19 cellular contexts compared by ENCODE assay signal in the genomic region with DNA sequence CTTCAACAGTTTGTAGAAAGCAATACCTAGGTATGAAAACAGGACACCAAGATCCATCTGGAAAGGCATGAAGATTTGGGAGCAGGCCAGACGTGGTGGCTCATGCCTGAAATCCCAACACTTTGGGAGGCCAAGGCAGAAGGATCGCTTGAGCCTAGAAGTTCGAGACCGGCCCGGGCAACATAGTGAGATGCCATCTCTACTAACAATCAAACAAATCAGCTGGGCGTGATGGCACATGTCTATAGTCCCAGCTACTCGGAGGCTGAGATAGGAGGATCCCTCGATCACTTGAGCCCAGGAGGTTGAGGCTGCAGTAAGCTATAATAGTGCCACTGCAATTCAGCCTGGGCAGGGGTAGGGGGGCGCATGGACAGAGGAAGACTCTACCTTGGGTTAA. TPM values are rescaled to one million over a fixed set of nuclear protein-coding genes. Genes with fewer than 3 reads are reported as not detected.
DNase-seq lines count a peak whose midpoint lies in the region; ATAC-seq and TF ChIP-seq lines count a peak whose summit lies in the region.
"Had no signal": no experiment of that assay in that cellular context is flagged by ENCODE, and none has a peak within 500 bp of the region (broad histone marks: within the 10 kb centered on the region; RNA-seq: fewer than 3 reads in every experiment).

No MANE protein-coding gene starts in this region.

- peaks cover 0 to 20% (median 2%) of the 10 kb centered on the region in 3 donors for H3K27me3 Mint-ChIP-seq in CD14-positive monocyte (ENCODE audit: low read depth in 3 of 3)
- no peaks in the 10 kb centered on the region for H3K27me3 Mint-ChIP-seq in CD4-positive, alpha-beta memory T cell
- no peaks in the 10 kb centered on the region for H3K27me3 Mint-ChIP-seq in activated CD8-positive, alpha-beta T cell treated with anti-CD3 and anti-CD28 coated beads, Interleukin-2, amount 10 ng/mL, durations not matched to agents 7 days and 5 days (ENCODE audit: low read depth)
- no peaks in the 10 kb centered on the region for H3K27me3 Mint-ChIP-seq in naive B cell

- intact Hi-C loops in CD14-positive monocyte (cut with micrococcal nuclease) = no loop called here
- intact Hi-C loops in CD4-positive, alpha-beta memory T cell (cut with micrococcal nuclease) = no loop called here

- POLR2A ChIA-PET in CD4-positive, alpha-beta memory T cell (lab: Charles Lee; ENCODE audit: partially characterized antibody) = interaction anchor here (0.9 to 1.2 kb wide), 3 partner anchors 20 to 107 kb away, joined by 3 to 6 read pairs (median 4); no protein-coding TSS in a partner anchor
- POLR2A ChIA-PET in activated CD8-positive, alpha-beta T cell treated with anti-CD3 and anti-CD28 coated beads, Interleukin-2, amount 10 ng/mL, durations not matched to agents 7 days and 5 days (lab: Charles Lee) = no interaction called here

- H3K36me3 Mint-ChIP-seq in CD14-positive monocyte (peaks cover 31 to 64% of the 10 kb centered on the region in 2 donors), naive B cell (peaks cover 5 to 16% of the 10 kb centered on the region in 2 donors)
- peaks cover 30 to 51% of the 10 kb centered on the region in 2 donors for H3K36me3 Mint-ChIP-seq in CD4-positive, alpha-beta memory T cell
- peaks cover 45% of the 10 kb centered on the region for H3K36me3 Mint-ChIP-seq in activated CD8-positive, alpha-beta T cell treated with anti-CD3 and anti-CD28 coated beads, Interleukin-2, amount 10 ng/mL, durations not matched to agents 7 days and 5 days (ENCODE audit: low read depth)

- H3K27ac Mint-ChIP-seq in CD14-positive monocyte (peak overlapping the region in 2 of 7 donors; percentile 10 to 69), naive B cell (peak overlapping the region in 4 of 6 donors; percentile 38 to 83 (median 62))
- H3K27ac Mint-ChIP-seq in CD4-positive, alpha-beta memory T cell = peak overlapping the region; percentile 61 to 90 (median 81)
- H3K27ac Mint-ChIP-seq in activated CD8-positive, alpha-beta T cell treated with anti-CD3 and anti-CD28 coated beads, Interleukin-2, amount 10 ng/mL, durations not matched to agents 7 days and 5 days = peak overlapping the region; percentile 45
- H3K27ac Mint-ChIP-seq: endodermal cell had no signal

- no peak overlapping the region for H3K27ac ChIP-seq in CD4-positive, alpha-beta memory T cell (ENCODE audit: low read depth, low read length)
- H3K27ac ChIP-seq: GM23248, left ventricle myocardium inferior, tibial artery had no signal

- CTCF ChIA-PET in CD4-positive, alpha-beta memory T cell (lab: Charles Lee; ENCODE audit: partially characterized antibody) = interaction anchor here (1.2 to 1.7 kb wide), 2 partner anchors 13 to 76 kb away, joined by 3 read pairs; no protein-coding TSS in a partner anchor
- CTCF ChIA-PET in activated CD8-positive, alpha-beta T cell treated with anti-CD3 and anti-CD28 coated beads, Interleukin-2, amount 10 ng/mL, durations not matched to agents 7 days and 5 days (lab: Charles Lee) = interaction anchor here (1.1 to 1.5 kb wide), 3 partner anchors 16 to 55 kb away, joined by 3 to 6 read pairs (median 3); no protein-coding TSS in a partner anchor

- H3K27me3 ChIP-seq in CD4-positive, alpha-beta memory T cell (ENCODE audit: insufficient read depth, low read length) = no peaks in the 10 kb centered on the region
- H3K27me3 ChIP-seq: tibial artery had no signal

- DNase-seq in CD14-positive monocyte (ENCODE audit: low spot score) = peak; percentile 18
- DNase-seq in CD4-positive, alpha-beta memory T cell = no peak
- DNase-seq in activated CD8-positive, alpha-beta T cell treated with anti-CD3 and anti-CD28 coated beads, Interleukin-2, amount 10 ng/mL, durations not matched to agents 7 days and 5 days = no peak
- no peak for DNase-seq in naive B cell
- DNase-seq in activated CD8-positive, alpha-beta memory T cell treated with anti-CD3 and anti-CD28 coated beads for 24 hours = no peak
- DNase-seq in foreskin fibroblast = no peak
- DNase-seq: activated CD4-positive, alpha-beta T cell treated with anti-CD3 and anti-CD28 coated beads, Interleukin-2, amount 50 U/mL, for 48 hours; endodermal cell; GM23248; head of caudate nucleus; left ventricle myocardium inferior; NCI-H1092 treated with DMSO at 0.1 percent for 48 hours; NCI-H2107; NCI-H526; SW 1271 had no signal

- no peak for TF ChIP-seq CTCF in CD14-positive monocyte (IDR thresholded peaks at IDR 0.05)
- TF ChIP-seq CTCF in foreskin fibroblast (IDR thresholded peaks at IDR 0.05; ENCODE audit: low read depth, low read length) = no peak

- no peaks in the 10 kb centered on the region for H3K9me3 ChIP-seq in CD4-positive, alpha-beta memory T cell (ENCODE audit: control insufficient read depth in 1 of 2, low read length in 2 of 2)
- H3K9me3 ChIP-seq: left ventricle myocardium inferior, tibial artery had no signal

- peaks cover 8% of the 10 kb centered on the region for H3K36me3 ChIP-seq in CD4-positive, alpha-beta memory T cell (ENCODE audit: insufficient read depth, low read length)
- H3K36me3 ChIP-seq: left ventricle myocardium inferior, tibial artery had no signal

- H3K4me1 ChIP-seq in CD4-positive, alpha-beta memory T cell (ENCODE audit: insufficient read depth, low read length) = peaks cover 51% of the 10 kb centered on the region

- H3K4me3 ChIP-seq in CD4-positive, alpha-beta memory T cell (ENCODE audit: low read length in 2 of 2) = no peak overlapping the region
- no peak overlapping the region for H3K4me3 ChIP-seq in foreskin fibroblast (ENCODE audit: low read depth in 1 of 2, low read length in 2 of 2)
- H3K4me3 ChIP-seq: GM23248, left ventricle myocardium inferior, tibial artery had no signal

- ATAC-seq in activated CD8-positive, alpha-beta T cell treated with anti-CD3 and anti-CD28 coated beads, Interleukin-2, amount 10 ng/mL, durations not matched to agents 7 days and 5 days = no peak
- ATAC-seq in naive B cell (ENCODE audit: low read depth in 2 of 2) (no peak), HG03571 (IDR thresholded peaks at IDR 0.05; ENCODE audit: unreplicated experiment) (no peak)
- ATAC-seq: Right ventricle myocardium inferior, sciatic nerve had no signal

- peaks cover 26% of the 10 kb centered on the region for H3K4me1 Mint-ChIP-seq in CD14-positive monocyte
- peaks cover 37 to 86% (median 64%) of the 10 kb centered on the region in 4 donors for H3K4me1 Mint-ChIP-seq in CD4-positive, alpha-beta memory T cell
- peaks cover 56% of the 10 kb centered on the region for H3K4me1 Mint-ChIP-seq in activated CD8-positive, alpha-beta T cell treated with anti-CD3 and anti-CD28 coated beads, Interleukin-2, amount 10 ng/mL, durations not matched to agents 7 days and 5 days (ENCODE audit: low read depth)
- H3K4me1 Mint-ChIP-seq in naive B cell = peaks cover 39 to 83% (median 61%) of the 10 kb centered on the region in 3 donors

- H3K4me3 Mint-ChIP-seq in CD14-positive monocyte = no peak overlapping the region
- peak overlapping the region in 2 of 8 donors; percentile 46 to 52 for H3K4me3 Mint-ChIP-seq in CD4-positive, alpha-beta memory T cell
- H3K4me3 Mint-ChIP-seq in activated CD8-positive, alpha-beta T cell treated with anti-CD3 and anti-CD28 coated beads, Interleukin-2, amount 10 ng/mL, durations not matched to agents 7 days and 5 days = no peak overlapping the region
- peak overlapping the region in 1 of 8 donors; percentile 29 for H3K4me3 Mint-ChIP-seq in naive B cell
- H3K4me3 Mint-ChIP-seq: endodermal cell had no signal

- H3K9me3 Mint-ChIP-seq in CD14-positive monocyte (no peaks in the 10 kb centered on the region), naive B cell (no peaks in the 10 kb centered on the region)
- peaks cover 0 to 2% (median 0%) of the 10 kb centered on the region in 8 donors for H3K9me3 Mint-ChIP-seq in CD4-positive, alpha-beta memory T cell
- no peaks in the 10 kb centered on the region for H3K9me3 Mint-ChIP-seq in activated CD8-positive, alpha-beta T cell treated with anti-CD3 and anti-CD28 coated beads, Interleukin-2, amount 10 ng/mL, durations not matched to agents 7 days and 5 days (ENCODE audit: insufficient read depth)
- H3K9me3 Mint-ChIP-seq: endodermal cell had no signal

RNA-seq across cellular contexts. Expression of gene LITAF, which starts 20.3 kb away (rescaled TPM):
- 100 to 1,000 TPM in 1 of 2 donors, 10 to 100 TPM in 1; 69.0 to 118 TPM for polyA plus RNA-seq in CD14-positive monocyte
- total RNA-seq in CD4-positive, alpha-beta memory T cell = 100 to 1,000 TPM; 155 to 157 TPM
- 100 to 1,000 TPM; 343 to 496 TPM for polyA plus RNA-seq in CD4-positive, alpha-beta memory T cell
- total RNA-seq in activated CD8-positive, alpha-beta T cell treated with anti-CD3 and anti-CD28 coated beads, Interleukin-2, amount 10 ng/mL, durations not matched to agents 7 days and 5 days = 10 to 100 TPM; 79.4 to 80.5 TPM
- polyA plus RNA-seq in naive B cell (ENCODE audit: low read depth in 6 of 6) = 100 to 1,000 TPM; 275 to 379 (median 304) TPM
